In the genomic region with DNA sequence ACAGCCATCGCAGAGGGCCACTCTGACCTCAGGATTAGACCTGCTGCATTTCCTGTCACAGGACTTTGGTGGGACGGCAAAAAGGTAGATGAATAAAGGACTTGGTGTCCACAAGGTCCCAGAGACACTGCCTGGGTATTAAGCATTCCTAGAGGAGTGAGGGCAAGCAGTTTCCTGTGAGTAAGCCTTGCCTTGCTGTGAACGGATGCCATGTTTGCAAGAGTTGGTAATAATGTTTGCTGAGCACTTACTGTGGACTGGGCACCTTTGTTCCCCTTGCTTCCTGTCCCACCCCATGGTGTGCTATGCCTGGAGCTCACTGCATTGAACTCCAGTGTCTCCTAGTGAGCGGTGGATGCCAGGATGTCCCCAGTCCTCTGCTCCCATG, we compare ENCODE assay signal across 15 cellular contexts.
DNase-seq lines count a peak whose midpoint lies in the region; ATAC-seq and FAIRE-seq lines count a peak whose summit lies in the region.
"Had no signal": no experiment of that assay in that cellular context is flagged by ENCODE, and none has a peak within 500 bp of the region (broad histone marks: within the 10 kb centered on the region; RNA-seq: fewer than 3 reads in every experiment).

No MANE protein-coding gene starts in this region.

- 64 to 84% (median 79%) methylated on average over 4 of the region's 4 CpGs for WGBS in small intestine, 3 donors

- H4K20me1 ChIP-seq in Karpas-422 (ENCODE audit: insufficient read depth, low read depth, low read length), result peaks cover 5% of the 10 kb centered on the region; the same call in 1 of the 2 replicates

- H3K27me3 ChIP-seq in iPS-15b (ENCODE audit: control insufficient read depth, insufficient read depth, low read length) (peaks cover 9% of the 10 kb centered on the region), Karpas-422 (ENCODE audit: low read length) (no peaks in the 10 kb centered on the region), small intestine (ENCODE audit: control insufficient read depth in 2 of 2, insufficient read depth in 2 of 2, low read length in 2 of 2) (peaks cover 0 to 2% of the 10 kb centered on the region in 2 donors)
- H3K27me3 ChIP-seq: colonic mucosa had no signal

- peaks cover 24% of the 10 kb centered on the region for H3K4me1 Mint-ChIP-seq in stimulated activated naive CD8-positive, alpha-beta T cell treated with anti-CD3 and anti-CD28 coated beads, Interleukin-15, amount 100 ng/mL, for 72 hours

- no peak overlapping the region for H3K9ac ChIP-seq in iPS-15b (ENCODE audit: low read depth, low read length)
- H3K9ac ChIP-seq in Karpas-422 (ENCODE audit: low read length), result no peak overlapping the region

- no peak for DNase-seq in stimulated activated naive CD8-positive, alpha-beta T cell treated with anti-CD3 and anti-CD28 coated beads, Interleukin-15, amount 100 ng/mL, for 72 hours
- no peak for DNase-seq in stimulated activated naive CD8-positive, alpha-beta T cell treated with anti-CD3 and anti-CD28 coated beads, Interleukin-15, Interleukin-2, amounts not matched to agents 100 U/mL and 50 U/mL, for 24 hours
- DNase-seq in RPMI7951 (ENCODE audit: low read depth), result peak; percentile 57
- DNase-seq in HTR-8/SVneo (ENCODE audit: insufficient read length, low spot score), result no peak
- no peak for DNase-seq in Karpas-422
- DNase-seq in small intestine, result no peak
- DNase-seq: activated CD4-positive, CD25-positive, alpha-beta regulatory T cell treated with anti-CD3 and anti-CD28 coated beads, Interleukin-2, amount 50 U/mL, for 72 hours; activated naive CD8-positive, alpha-beta T cell treated with anti-CD3 and anti-CD28 coated beads, Interleukin-2, amount 10 ng/mL, durations not matched to agents 7 days and 5 days; colonic mucosa; lower lobe of right lung had no signal

- no peak for ATAC-seq in stimulated activated naive CD8-positive, alpha-beta T cell treated with anti-CD3 and anti-CD28 coated beads, Interleukin-15, amount 100 ng/mL, for 72 hours
- ATAC-seq in stimulated activated naive CD8-positive, alpha-beta T cell treated with anti-CD3 and anti-CD28 coated beads, Interleukin-15, Interleukin-2, amounts not matched to agents 100 U/mL and 50 U/mL, for 24 hours, result no peak
- ATAC-seq in GM21576 (IDR thresholded peaks at IDR 0.05; ENCODE audit: unreplicated experiment), result no peak
- ATAC-seq: esophagus mucosa, lower lobe of right lung had no signal

- H3K4me3 ChIP-seq in iPS-15b (ENCODE audit: low read depth, low read length) (peak overlapping the region; percentile 1), Karpas-422 (ENCODE audit: low read length) (no peak overlapping the region), small intestine (ENCODE audit: low read depth in 1 of 2, low read length in 2 of 2) (no peak overlapping the region)
- H3K4me3 ChIP-seq: colonic mucosa, lower lobe of right lung, thoracic aorta had no signal

- H2AFZ ChIP-seq in Karpas-422 (ENCODE audit: low read length), result no peak overlapping the region

- FAIRE-seq in HTR-8/SVneo (lab: Jason Lieb, UNC) (no peak), small intestine (lab: Jason Lieb, UNC) (no peak)
- FAIRE-seq: D721Med had no signal

- peaks cover 24% of the 10 kb centered on the region for H3K4me1 ChIP-seq in iPS-15b (ENCODE audit: control insufficient read depth, insufficient read depth, low read length)
- no peaks in the 10 kb centered on the region for H3K4me1 ChIP-seq in Karpas-422 (ENCODE audit: low read length)
- H3K4me1 ChIP-seq in small intestine (ENCODE audit: control insufficient read depth in 2 of 2, insufficient read depth in 1 of 2, low read depth in 1 of 2, low read length in 1 of 2), result no peaks in the 10 kb centered on the region
- H3K4me1 ChIP-seq: colonic mucosa, lower lobe of right lung had no signal

- no peak overlapping the region for H3K27ac Mint-ChIP-seq in stimulated activated naive CD8-positive, alpha-beta T cell treated with anti-CD3 and anti-CD28 coated beads, Interleukin-15, amount 100 ng/mL, for 72 hours

- H3K27ac ChIP-seq in Karpas-422 (ENCODE audit: low read length) (no peak overlapping the region), small intestine (ENCODE audit: low read depth in 1 of 2, low read length in 1 of 2) (no peak overlapping the region)
- H3K27ac ChIP-seq: colonic mucosa, lower lobe of right lung, thoracic aorta had no signal

- H3K9me2 ChIP-seq in Karpas-422 (replicated peaks; ENCODE audit: insufficient read depth, low read length), result no peaks in the 10 kb centered on the region

- H3K4me2 ChIP-seq in Karpas-422 (ENCODE audit: low read depth, low read length, poor library complexity, severe bottlenecking), result no peak overlapping the region

- no peaks in the 10 kb centered on the region for H3K9me3 ChIP-seq in iPS-15b (ENCODE audit: control insufficient read depth, insufficient read depth, low read length)
- H3K9me3 ChIP-seq in Karpas-422 (ENCODE audit: low read length), result no peaks in the 10 kb centered on the region
- H3K9me3 ChIP-seq in small intestine (ENCODE audit: control insufficient read depth, low read depth), result no peaks in the 10 kb centered on the region
- H3K9me3 ChIP-seq: colonic mucosa, lower lobe of right lung, thoracic aorta had no signal

- H3K4me3 Mint-ChIP-seq in stimulated activated naive CD8-positive, alpha-beta T cell treated with anti-CD3 and anti-CD28 coated beads, Interleukin-15, amount 100 ng/mL, for 72 hours, result peak overlapping the region; percentile 43 to 72

- H3K9me3 Mint-ChIP-seq in stimulated activated naive CD8-positive, alpha-beta T cell treated with anti-CD3 and anti-CD28 coated beads, Interleukin-15, amount 100 ng/mL, for 72 hours, result peaks cover 5 to 13% of the 10 kb centered on the region in 2 donors

- H3K27me3 Mint-ChIP-seq in stimulated activated naive CD8-positive, alpha-beta T cell treated with anti-CD3 and anti-CD28 coated beads, Interleukin-15, amount 100 ng/mL, for 72 hours, result peaks cover 11% of the 10 kb centered on the region

- H3K79me2 ChIP-seq in Karpas-422 (ENCODE audit: low read length), result no peaks in the 10 kb centered on the region

- H3K36me3 ChIP-seq in iPS-15b (ENCODE audit: control insufficient read depth, insufficient read depth, low read length), result no peaks in the 10 kb centered on the region
- no peaks in the 10 kb centered on the region for H3K36me3 ChIP-seq in Karpas-422 (ENCODE audit: insufficient read depth, low read length)
- H3K36me3 ChIP-seq in small intestine (ENCODE audit: control insufficient read depth in 2 of 2, insufficient read depth in 2 of 2, low read length in 2 of 2), result no peaks in the 10 kb centered on the region
- H3K36me3 ChIP-seq: colonic mucosa, lower lobe of right lung, thoracic aorta had no signal
